19 cellular contexts compared by ENCODE assay signal in genomic region chr4:15349965-15350364, GRCh38.
DNase-seq lines count a peak whose midpoint lies in the region; ATAC-seq and TF ChIP-seq lines count a peak whose summit lies in the region.
"Had no signal": no experiment of that assay in that cellular context is flagged by ENCODE, and none has a peak within 500 bp of the region (broad histone marks: within the 10 kb centered on the region; RNA-seq: fewer than 3 reads in every experiment).

No MANE protein-coding gene starts in this region.

- H3K27ac Mint-ChIP-seq in natural killer cell (peak overlapping the region; percentile 49 to 83), nephron (peak overlapping the region; percentile 66 to 95 (median 92))
- H3K27ac Mint-ChIP-seq in natural killer cell treated with Interleukin-12 subunit alpha and Interleukin-12 subunit beta and Interleukin-15 and Interleukin-18, amount 100 ng/mL, for 72 hours: peak overlapping the region in 1 of 2 donors; percentile 80

- H3K4me3 ChIP-seq in stomach smooth muscle (ENCODE audit: low read length in 2 of 2) (no peak overlapping the region), colonic mucosa (no peak overlapping the region)
- H3K4me3 ChIP-seq: BLaER1 treated with 17β-estradiol and CSF1 and Interleukin-3, amounts not matched to agents 10 nM and 100 nM; HAP-1 had no signal

- H3K36me3 Mint-ChIP-seq in natural killer cell (no peaks in the 10 kb centered on the region), nephron (ENCODE audit: low read depth) (peaks cover 3% of the 10 kb centered on the region)
- H3K36me3 Mint-ChIP-seq in natural killer cell treated with Interleukin-12 subunit alpha and Interleukin-12 subunit beta and Interleukin-15 and Interleukin-18, amount 100 ng/mL, for 72 hours: no peaks in the 10 kb centered on the region
- H3K36me3 Mint-ChIP-seq: CD8-positive, alpha-beta memory T cell had no signal

- DNase-seq in natural killer cell (no peak), colonic mucosa (no peak)
- DNase-seq in natural killer cell treated with Interleukin-12 subunit alpha and Interleukin-12 subunit beta and Interleukin-15 and Interleukin-18, amount 100 ng/mL, for 72 hours (ENCODE audit: low spot score): no peak
- no peak for DNase-seq in central memory CD4-positive, alpha-beta T cell
- DNase-seq: CD8-positive, alpha-beta memory T cell; DMS79; NCI-H1417 treated with DMSO at 0.1 percent for 48 hours; NCI-H1930; NCI-H2171; NCI-H446; NK-92 treated with Interleukin-12 subunit alpha and Interleukin-12 subunit beta, amount 100 ng/mL, for 24 hours; PC-3 had no signal

- peak overlapping the region; percentile 1 for H3K27ac ChIP-seq in stomach smooth muscle (ENCODE audit: low read length)
- no peak overlapping the region for H3K27ac ChIP-seq in colonic mucosa
- H3K27ac ChIP-seq: BLaER1 treated with 17β-estradiol and CSF1 and Interleukin-3, amounts not matched to agents 10 nM and 100 nM; RWPE1 had no signal

- ATAC-seq in natural killer cell (no peak), GM18511 (IDR thresholded peaks at IDR 0.05; ENCODE audit: unreplicated experiment) (no peak), HG02938 (IDR thresholded peaks at IDR 0.05; ENCODE audit: unreplicated experiment) (no peak)
- ATAC-seq in natural killer cell treated with Interleukin-12 subunit alpha and Interleukin-12 subunit beta and Interleukin-15 and Interleukin-18, amount 100 ng/mL, for 72 hours: no peak
- ATAC-seq: PC-3 had no signal

- H3K27me3 ChIP-seq in stomach smooth muscle (ENCODE audit: control insufficient read depth in 1 of 2, insufficient read depth in 2 of 2, low read length in 2 of 2): no peaks in the 10 kb centered on the region
- no peaks in the 10 kb centered on the region for H3K27me3 ChIP-seq in colonic mucosa
- H3K27me3 ChIP-seq: BLaER1 treated with 17β-estradiol and CSF1 and Interleukin-3, amounts not matched to agents 10 nM and 100 nM had no signal

- H3K4me1 Mint-ChIP-seq in natural killer cell (peaks cover 11 to 18% of the 10 kb centered on the region in 2 donors), nephron (peaks cover 61% of the 10 kb centered on the region)
- peaks cover 11 to 15% of the 10 kb centered on the region in 2 donors for H3K4me1 Mint-ChIP-seq in natural killer cell treated with Interleukin-12 subunit alpha and Interleukin-12 subunit beta and Interleukin-15 and Interleukin-18, amount 100 ng/mL, for 72 hours (ENCODE audit: low read depth in 2 of 2)

- H3K9me3 ChIP-seq in stomach smooth muscle (ENCODE audit: control insufficient read depth in 2 of 2, low read length in 2 of 2) (no peaks in the 10 kb centered on the region), colonic mucosa (no peaks in the 10 kb centered on the region)
- H3K9me3 ChIP-seq: BLaER1 treated with 17β-estradiol and CSF1 and Interleukin-3, amounts not matched to agents 10 nM and 100 nM; HAP-1 had no signal

- intact Hi-C loops in natural killer cell (cut with micrococcal nuclease) (no loop called here), colonic mucosa (cut with DNase I) (no loop called here)

- H3K9ac ChIP-seq in stomach smooth muscle (ENCODE audit: low read length in 2 of 2): no peak overlapping the region
- no peak overlapping the region for H3K9ac ChIP-seq in colonic mucosa (ENCODE audit: low read depth in 2 of 2, low read length in 2 of 2)
- H3K9ac ChIP-seq: BLaER1 treated with 17β-estradiol and CSF1 and Interleukin-3, amounts not matched to agents 10 nM and 100 nM had no signal

- H3K27me3 Mint-ChIP-seq in natural killer cell (ENCODE audit: low read depth in 2 of 2): peaks cover 0 to 2% of the 10 kb centered on the region in 2 donors
- H3K27me3 Mint-ChIP-seq in natural killer cell treated with Interleukin-12 subunit alpha and Interleukin-12 subunit beta and Interleukin-15 and Interleukin-18, amount 100 ng/mL, for 72 hours: peaks cover 0 to 6% of the 10 kb centered on the region in 2 donors
- peaks cover 4% of the 10 kb centered on the region for H3K27me3 Mint-ChIP-seq in nephron (ENCODE audit: low read depth)

- H3K4me1 ChIP-seq in stomach smooth muscle (ENCODE audit: control insufficient read depth, insufficient read depth, low read length) (peaks cover 22% of the 10 kb centered on the region), colonic mucosa (no peaks in the 10 kb centered on the region)
- H3K4me1 ChIP-seq: HAP-1 had no signal

- H3K36me3 ChIP-seq in stomach smooth muscle (ENCODE audit: control insufficient read depth in 2 of 2, insufficient read depth in 2 of 2, low read length in 2 of 2) (no peaks in the 10 kb centered on the region), colonic mucosa (no peaks in the 10 kb centered on the region)
- H3K36me3 ChIP-seq: BLaER1 treated with 17β-estradiol and CSF1 and Interleukin-3, amounts not matched to agents 10 nM and 100 nM; HAP-1 had no signal

- H3K4me3 Mint-ChIP-seq in natural killer cell (peak overlapping the region; percentile 55), nephron (peak overlapping the region in 2 of 3 experiments; percentile 3 to 26)
- no peak overlapping the region for H3K4me3 Mint-ChIP-seq in natural killer cell treated with Interleukin-12 subunit alpha and Interleukin-12 subunit beta and Interleukin-15 and Interleukin-18, amount 100 ng/mL, for 72 hours
- H3K4me3 Mint-ChIP-seq: CD8-positive, alpha-beta memory T cell had no signal

- peaks cover 0 to 2% of the 10 kb centered on the region in 2 donors for H3K9me3 Mint-ChIP-seq in natural killer cell
- no peaks in the 10 kb centered on the region for H3K9me3 Mint-ChIP-seq in natural killer cell treated with Interleukin-12 subunit alpha and Interleukin-12 subunit beta and Interleukin-15 and Interleukin-18, amount 100 ng/mL, for 72 hours
- no peaks in the 10 kb centered on the region for H3K9me3 Mint-ChIP-seq in nephron
- H3K9me3 Mint-ChIP-seq: CD8-positive, alpha-beta memory T cell had no signal

- no peak for TF ChIP-seq CTCF in natural killer cell (IDR thresholded peaks at IDR 0.05)
- no peak for TF ChIP-seq CTCF in nephron (IDR thresholded peaks at IDR 0.05; ENCODE audit: unreplicated experiment in 3 of 3)
- no peak for TF ChIP-seq CTCF in colonic mucosa (IDR thresholded peaks at IDR 0.05)
